In the genomic region with DNA sequence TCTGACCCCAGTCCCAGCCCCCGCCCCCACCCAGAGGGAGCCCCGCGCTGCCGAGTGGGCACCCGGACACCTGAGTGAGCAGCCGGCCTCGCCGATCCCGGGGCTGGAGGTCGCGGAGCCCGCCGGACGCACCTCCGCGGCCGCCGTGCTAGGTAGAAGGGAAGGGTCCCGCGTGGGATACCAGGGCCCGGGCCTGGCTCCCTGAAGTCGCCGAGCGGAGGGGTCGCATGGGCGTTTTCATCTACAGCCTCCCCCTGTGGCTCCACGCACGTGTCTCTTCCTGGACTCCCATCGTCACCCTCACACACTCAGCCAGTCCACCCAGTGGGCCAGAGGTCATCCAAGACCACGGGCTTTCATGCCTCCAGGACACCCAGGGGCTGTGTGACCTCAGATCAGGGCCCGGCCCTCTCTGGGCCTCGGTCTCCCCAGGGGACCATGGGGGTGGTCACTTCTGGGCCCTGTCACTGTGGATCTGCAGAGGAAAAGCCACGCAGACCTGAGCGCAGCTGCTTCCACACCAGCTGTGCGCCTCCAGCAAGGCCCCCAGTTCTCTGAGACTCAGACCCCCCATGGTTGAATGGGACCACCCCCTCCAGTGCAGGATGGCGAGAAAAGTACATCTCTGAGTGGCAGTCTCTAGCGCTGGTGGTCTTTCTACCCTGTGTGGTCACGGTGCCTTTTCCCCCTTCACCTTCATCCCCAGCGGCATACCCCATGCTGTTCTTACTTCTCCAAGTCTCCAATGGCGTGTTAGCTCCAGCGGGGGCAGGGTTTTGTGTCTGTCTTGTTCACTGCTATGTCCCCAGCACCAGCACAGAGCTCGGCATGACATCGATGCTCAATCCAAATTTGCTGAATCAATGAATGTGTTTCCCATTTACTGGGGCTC, we compare ENCODE assay signal across 8 cellular contexts. TPM values are rescaled to one million over a fixed set of nuclear protein-coding genes. Genes with fewer than 3 reads are reported as not detected.
DNase-seq lines count a peak whose midpoint lies in the region; ATAC-seq, FAIRE-seq and TF ChIP-seq lines count a peak whose summit lies in the region.

No MANE protein-coding gene starts in this region.

- in situ Hi-C loops in brain microvascular endothelial cell (cut with HindIII; ENCODE audit: low pct_ligation_motif_present, low sequenced_read_pairs) = no loop called here
- in situ Hi-C loops in HepG2 (cut with HindIII; ENCODE audit: extremely low pct_ligation_motif_present, low pct_unique_long_range_greater_than_20kb) = no loop called here

- H3K4me1 ChIP-seq in HepG2 (ENCODE audit: insufficient read depth, low read length) = peaks cover 26% of the 10 kb centered on the region
- H3K4me1 ChIP-seq in OCI-LY7 (ENCODE audit: insufficient read depth, low read length, poor library complexity, severe bottlenecking) = peaks cover 5% of the 10 kb centered on the region

- no peak for ATAC-seq in activated naive CD4-positive, alpha-beta T cell treated with anti-CD3 and anti-CD28 coated beads, Interleukin-2, amount 50 U/mL, for 72 hours
- ATAC-seq in HepG2 (no peak), GM19328 (IDR thresholded peaks at IDR 0.05; ENCODE audit: unreplicated experiment) (no peak)

- H3K27me3 Mint-ChIP-seq in activated naive CD4-positive, alpha-beta T cell treated with anti-CD3 and anti-CD28 coated beads, Interleukin-2, amount 10 ng/mL, durations not matched to agents 7 days and 5 days = peaks cover 70% of the 10 kb centered on the region
- peaks cover 11% of the 10 kb centered on the region for H3K27me3 Mint-ChIP-seq in type B pancreatic cell

- no peak for TF ChIP-seq CTCF in brain microvascular endothelial cell (IDR thresholded peaks at IDR 0.05; ENCODE audit: low read depth, low read length, missing control alignments)
- no peak for TF ChIP-seq CTCF in HepG2 (CRISPR knock-in tag; IDR thresholded peaks at IDR 0.05)
- TF ChIP-seq CTCF in type B pancreatic cell (conservative IDR thresholded peaks at IDR 0.05) = no peak
- TF ChIP-seq CTCF in OCI-LY7 (conservative IDR thresholded peaks at IDR 0.05; ENCODE audit: low read length) = no peak

- H4K20me1 ChIP-seq in HepG2 (ENCODE audit: insufficient read depth, low read length) (no peaks in the 10 kb centered on the region), OCI-LY7 (ENCODE audit: insufficient read depth, low read length) (no peaks in the 10 kb centered on the region)

- H3K9me3 ChIP-seq in HepG2 (ENCODE audit: low read length) (no peaks in the 10 kb centered on the region), OCI-LY7 (ENCODE audit: low read length) (no peaks in the 10 kb centered on the region)

- H3K27ac Mint-ChIP-seq in activated naive CD4-positive, alpha-beta T cell treated with anti-CD3 and anti-CD28 coated beads, Interleukin-2, amount 10 ng/mL, durations not matched to agents 7 days and 5 days = no peak overlapping the region
- no peak overlapping the region for H3K27ac Mint-ChIP-seq in activated naive CD4-positive, alpha-beta T cell treated with anti-CD3 and anti-CD28 coated beads, Interleukin-2, amount 50 U/mL, for 72 hours
- peak overlapping the region; percentile 90 for H3K27ac Mint-ChIP-seq in type B pancreatic cell

- H3K36me3 ChIP-seq in brain microvascular endothelial cell (replicated peaks) (no peaks in the 10 kb centered on the region), HepG2 (replicated peaks in 1 of 2; ENCODE audit: control insufficient read depth in 1 of 2, insufficient read depth in 2 of 2, low read length in 2 of 2) (no peaks in the 10 kb centered on the region), OCI-LY7 (ENCODE audit: insufficient read depth, low read length) (no peaks in the 10 kb centered on the region)

- peaks cover 18% of the 10 kb centered on the region for H3K4me1 Mint-ChIP-seq in activated naive CD4-positive, alpha-beta T cell treated with anti-CD3 and anti-CD28 coated beads, Interleukin-2, amount 10 ng/mL, durations not matched to agents 7 days and 5 days
- peaks cover 31% of the 10 kb centered on the region for H3K4me1 Mint-ChIP-seq in type B pancreatic cell (ENCODE audit: unreplicated experiment)

- no peak overlapping the region for H2AFZ ChIP-seq in HepG2 (ENCODE audit: low read length)
- no peak overlapping the region for H2AFZ ChIP-seq in OCI-LY7 (ENCODE audit: low read length)

- H3K9ac ChIP-seq in HepG2 (ENCODE audit: insufficient read depth, low read depth, low read length) = no peak overlapping the region

- WGBS in HepG2 (ENCODE audit: low lambda C conversion rate) = 18% methylated on average over 11 of the region's 43 CpGs

- no peak for TF ChIP-seq POLR2A in HepG2 (IDR thresholded peaks at IDR 0.05; ENCODE audit: insufficient read depth in 1 of 2, low read depth in 2 of 2, low read length in 2 of 2)

- H3K27ac ChIP-seq in brain microvascular endothelial cell = no peak overlapping the region
- H3K27ac ChIP-seq in HepG2 (ENCODE audit: extremely low read length, insufficient read depth, low read length) = no peak overlapping the region
- no peak overlapping the region for H3K27ac ChIP-seq in OCI-LY7 (ENCODE audit: low read depth, low read length, poor library complexity, severe bottlenecking)

- no peak for TF ChIP-seq RAD21 in HepG2 (CRISPR knock-in tag; IDR thresholded peaks at IDR 0.05)

- H3K4me2 ChIP-seq in HepG2 (ENCODE audit: low read depth, low read length) (peak overlapping the region; percentile 53), OCI-LY7 (ENCODE audit: low read length) (no peak overlapping the region)

- CTCF ChIA-PET in activated naive CD4-positive, alpha-beta T cell treated with anti-CD3 and anti-CD28 coated beads, Interleukin-2, amount 10 ng/mL, durations not matched to agents 7 days and 5 days (lab: Charles Lee) = interaction anchor here (2.1 to 7.3 kb wide), 3 partner anchors 11 to 127 kb away, joined by 8 to 150 read pairs (median 52); no protein-coding TSS in a partner anchor
- CTCF ChIA-PET in HepG2 (lab: Yijun Ruan, JAX; ENCODE audit: low intra/inter-chr PET ratio, low total read pairs) = interaction anchor here (4.3 kb wide), 1 partner anchor 107 kb away, joined by 72 read pairs; no protein-coding TSS in a partner anchor
- CTCF ChIA-PET in OCI-LY7 (lab: Charles Lee; ENCODE audit: unreplicated experiment) = interaction anchor here (3.7 kb wide), 1 partner anchor 107 kb away, joined by 18 read pairs; no protein-coding TSS in a partner anchor

- no peak for FAIRE-seq in HepG2 (lab: Jason Lieb, UNC)

- no TSS peak for BruUV-seq in HepG2 (replicated peaks; lab: Mats Ljungman, UMichigan)
- no TSS peak for BruUV-seq in OCI-LY7 (replicated peaks; lab: Mats Ljungman, UMichigan)

- TF ChIP-seq EP300 in HepG2 (IDR thresholded peaks at IDR 0.05; ENCODE audit: low read depth in 2 of 2, low read length in 2 of 2) (no peak), HepG2 (CRISPR knock-in tag; IDR thresholded peaks at IDR 0.05; ENCODE audit: borderline replicate concordance) (no peak)

- DNase-seq in activated naive CD4-positive, alpha-beta T cell treated with anti-CD3 and anti-CD28 coated beads, Interleukin-2, amount 10 ng/mL, durations not matched to agents 7 days and 5 days = peak; percentile 38
- no peak for DNase-seq in activated naive CD4-positive, alpha-beta T cell treated with anti-CD3 and anti-CD28 coated beads, Interleukin-2, amount 50 U/mL, for 72 hours (ENCODE audit: low spot score in 2 of 2)
- DNase-seq in brain microvascular endothelial cell (no peak), HepG2 (ENCODE audit: low spot score) (no peak), type B pancreatic cell (ENCODE audit: extremely low spot score, unreplicated experiment) (no peak), T1000 (lab: John Stamatoyannopoulos, UW) (no peak), OCI-LY7 (ENCODE audit: low spot score) (no peak)

- peak overlapping the region; percentile 60 for H3K4me3 Mint-ChIP-seq in activated naive CD4-positive, alpha-beta T cell treated with anti-CD3 and anti-CD28 coated beads, Interleukin-2, amount 10 ng/mL, durations not matched to agents 7 days and 5 days
- H3K4me3 Mint-ChIP-seq in type B pancreatic cell = peak overlapping the region; percentile 90

- peak overlapping the region; percentile 47 for H3K4me3 ChIP-seq in brain microvascular endothelial cell (ENCODE audit: low read depth, low read length)
- H3K4me3 ChIP-seq in HepG2 (replicated peaks in 1 of 3; ENCODE audit: insufficient read depth in 1 of 3, low read depth in 2 of 3, low read length in 3 of 3) = peak overlapping the region in 2 of 3 experiments; percentile 41 to 57; a peak in 2 of 6 replicates
- no peak overlapping the region for H3K4me3 ChIP-seq in OCI-LY7 (ENCODE audit: low read depth, low read length, poor library complexity, severe bottlenecking)

- H3K36me3 Mint-ChIP-seq in activated naive CD4-positive, alpha-beta T cell treated with anti-CD3 and anti-CD28 coated beads, Interleukin-2, amount 10 ng/mL, durations not matched to agents 7 days and 5 days = no peaks in the 10 kb centered on the region
- H3K36me3 Mint-ChIP-seq in activated naive CD4-positive, alpha-beta T cell treated with anti-CD3 and anti-CD28 coated beads, Interleukin-2, amount 50 U/mL, for 72 hours = peaks cover 6 to 8% of the 10 kb centered on the region in 2 donors
- no peaks in the 10 kb centered on the region for H3K36me3 Mint-ChIP-seq in type B pancreatic cell

- intact Hi-C loops in HepG2 (cut with micrococcal nuclease; ENCODE audit: unreplicated experiment) = no loop called here
- intact Hi-C loops in OCI-LY7 (cut with micrococcal nuclease; ENCODE audit: unreplicated experiment) = no loop called here

- H3K9me3 Mint-ChIP-seq in activated naive CD4-positive, alpha-beta T cell treated with anti-CD3 and anti-CD28 coated beads, Interleukin-2, amount 10 ng/mL, durations not matched to agents 7 days and 5 days = no peaks in the 10 kb centered on the region
- no peaks in the 10 kb centered on the region for H3K9me3 Mint-ChIP-seq in activated naive CD4-positive, alpha-beta T cell treated with anti-CD3 and anti-CD28 coated beads, Interleukin-2, amount 50 U/mL, for 72 hours
- H3K9me3 Mint-ChIP-seq in type B pancreatic cell = no peaks in the 10 kb centered on the region

- H3K79me2 ChIP-seq in HepG2 (ENCODE audit: insufficient read depth, low read length) (no peaks in the 10 kb centered on the region), OCI-LY7 (ENCODE audit: insufficient read depth, low read depth, low read length) (no peaks in the 10 kb centered on the region)

- H3K9me2 ChIP-seq in OCI-LY7 (ENCODE audit: insufficient read depth, low read length) = no peaks in the 10 kb centered on the region

- POLR2A ChIA-PET in HepG2 (lab: Yijun Ruan, JAX) (no interaction called here), OCI-LY7 (lab: Charles Lee) (no interaction called here)

- H3K27me3 ChIP-seq in brain microvascular endothelial cell (replicated peaks) = no peaks in the 10 kb centered on the region
- H3K27me3 ChIP-seq in HepG2 (ENCODE audit: control insufficient read depth in 1 of 2, insufficient read depth in 2 of 2, low read length in 2 of 2) = peaks cover 5 to 45% of the 10 kb centered on the region in 2 experiments

RNA-seq across cellular contexts. Expression of gene SDC3, which starts 0.6 kb away (rescaled TPM):
- 1 to 10 TPM in 1 of 2 donors, not detected in 1; 1.7 TPM for total RNA-seq in activated naive CD4-positive, alpha-beta T cell treated with anti-CD3 and anti-CD28 coated beads, Interleukin-2, amount 50 U/mL, for 72 hours
- 0.18 and 0.49 TPM in 2 replicates for total RNA-seq in HepG2 (2016; rRNA removed; fragmentation: Illumina TruSeq; extraction: Trizol)
- 0.10 and 0.26 TPM in 2 replicates for total RNA-seq in HepG2 (2016; cell fraction: cytosol; rRNA removed; fragmentation: Illumina TruSeq; extraction: Trizol; ENCODE audit: low read depth)
- total RNA-seq in HepG2 (2016; cell fraction: insoluble cytoplasmic fraction; rRNA removed; fragmentation: Illumina TruSeq; extraction: Trizol) = 0.25 and 0.61 TPM in 2 replicates
- total RNA-seq in HepG2 (2016; cell fraction: membrane; rRNA removed; fragmentation: Illumina TruSeq; extraction: Trizol) = 0.24 and 0.40 TPM in 2 replicates
- total RNA-seq in HepG2 (2016; cell fraction: nucleus; rRNA removed; fragmentation: Illumina TruSeq; extraction: Trizol) = 0.47 and 0.78 TPM in 2 replicates
- 0.84 and 0.85 TPM in 2 replicates for polyA plus RNA-seq in HepG2 (2011; rRNA removed)
- polyA plus RNA-seq in HepG2 (2011; cell fraction: cytosol; rRNA removed) = 0.64 and 0.74 TPM in 2 replicates
- 1.3 and 1.4 TPM in 2 replicates for polyA plus RNA-seq in HepG2 (2011; cell fraction: nucleus; rRNA removed)
- polyA plus RNA-seq in HepG2 (2012) = 0.98 and 2.3 TPM in 2 replicates
- 0.11 and 0.24 TPM in 2 replicates for polyA plus RNA-seq in HepG2 (2016; cell fraction: cytosol; fragmentation: Illumina TruSeq; extraction: Trizol; ENCODE audit: low read depth)
- polyA plus RNA-seq in HepG2 (2016; cell fraction: insoluble cytoplasmic fraction; fragmentation: Illumina TruSeq; extraction: Trizol; ENCODE audit: low read depth) = 0.69 and 0.96 TPM in 2 replicates
- polyA plus RNA-seq in HepG2 (2016; cell fraction: membrane; fragmentation: Illumina TruSeq; extraction: Trizol; ENCODE audit: low read depth) = 0.35 and 0.79 TPM in 2 replicates
- polyA plus RNA-seq in HepG2 (2016; cell fraction: nucleus; fragmentation: Illumina TruSeq; extraction: Trizol; ENCODE audit: insufficient read depth, low read depth) = 1.5 and 1.7 TPM in 2 replicates
- polyA minus RNA-seq in HepG2 (2011; rRNA and poly(A)+ RNA removed; ENCODE audit: low replicate concordance) = 1.8 and 6.1 TPM in 2 replicates
- polyA minus RNA-seq in HepG2 (2011; cell fraction: cytosol; rRNA and poly(A)+ RNA removed) = 0.89 and 2.0 TPM in 2 replicates
- polyA minus RNA-seq in HepG2 (2011; cell fraction: nucleus; rRNA and poly(A)+ RNA removed) = 0.37 and 0.77 TPM in 2 replicates
- 46.7 and 54.2 TPM in 2 replicates for total RNA-seq in type B pancreatic cell (ENCODE audit: low replicate concordance)
- total RNA-seq in OCI-LY7 (2014; rRNA removed; shearing (Covaris generic)) = not detected in 2 replicates
- total RNA-seq in OCI-LY7 (2022) = 0.50 TPM in 1 of 2 replicates, not detected in the other

Comparison
In these comparisons a context has a peak if more than half of its experiments do, and no peak if none do; other contexts are left out.
1. RNA of gene SDC3, which starts 0.6 kb away (total RNA-seq): 46.7 to 54.2 TPM in type B pancreatic cell; 1.7 TPM in activated naive CD4-positive, alpha-beta T cell treated with anti-CD3 and anti-CD28 coated beads, Interleukin-2, amount 50 U/mL, for 72 hours, 0.10 to 0.78 TPM in HepG2 and 0.50 TPM in OCI-LY7; every median in the first group is over 10 times any median in the second.